In the genomic region with DNA sequence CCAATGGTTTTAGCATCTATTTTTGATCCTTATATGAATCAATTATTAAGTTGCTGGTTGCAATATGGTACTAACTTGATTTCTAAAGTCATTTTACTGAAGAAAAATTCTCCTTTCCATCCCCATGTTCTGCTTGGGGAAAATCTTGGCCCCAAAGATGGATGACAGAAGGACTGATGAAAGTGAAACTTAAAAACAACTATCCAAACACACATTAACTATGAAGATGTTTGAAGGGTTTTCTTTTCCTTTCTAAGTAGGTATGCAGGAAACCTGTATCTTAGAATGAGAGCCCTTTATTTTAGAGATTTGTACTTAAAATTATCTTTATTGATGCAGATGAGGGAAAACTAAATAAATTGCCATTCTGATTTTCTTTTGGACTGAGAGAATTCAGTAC, we compare ENCODE assay signal across 29 cellular contexts. TPM values are rescaled to one million over a fixed set of nuclear protein-coding genes. Genes with fewer than 3 reads are reported as not detected.
A peak's percentile ranks its signal among the peaks of the same experiment; 100 is the strongest.
DNase-seq lines count a peak whose midpoint lies in the region; ATAC-seq, FAIRE-seq and TF ChIP-seq lines count a peak whose summit lies in the region.
"Had no signal": no experiment of that assay in that cellular context is flagged by ENCODE, and none has a peak within 500 bp of the region (broad histone marks: within the 10 kb centered on the region; RNA-seq: fewer than 3 reads in every experiment).

No MANE protein-coding gene starts in this region.

- H3K27me3 ChIP-seq in bronchial epithelial cell (ENCODE audit: control insufficient read depth, insufficient read depth, low read length): no peaks in the 10 kb centered on the region
- H3K27me3 ChIP-seq: hepatocyte had no signal

- FAIRE-seq in bronchial epithelial cell (lab: Jason Lieb, UNC): no peak
- FAIRE-seq: urothelium cell line had no signal

- TF ChIP-seq CTCF in bronchial epithelial cell (IDR thresholded peaks at IDR 0.05; ENCODE audit: insufficient read depth, low read length, severe bottlenecking): no peak

- no peak overlapping the region for H3K4me3 ChIP-seq in bronchial epithelial cell (ENCODE audit: low read depth, low read length)
- H3K4me3 ChIP-seq: hepatocyte, mucosa of descending colon had no signal

- peak; percentile 63 for ATAC-seq in GM18511 (IDR thresholded peaks at IDR 0.05; ENCODE audit: unreplicated experiment)
- peak; percentile 62 for ATAC-seq in GM21529 (IDR thresholded peaks at IDR 0.05; ENCODE audit: unreplicated experiment)
- ATAC-seq in HG03571 (IDR thresholded peaks at IDR 0.05; ENCODE audit: unreplicated experiment): peak; percentile 68
- ATAC-seq: activated CD8-positive, alpha-beta memory T cell treated with anti-CD3 and anti-CD28 coated beads, Interleukin-2, amount 10 ng/mL, durations not matched to agents 7 days and 5 days; mucosa of descending colon; sciatic nerve had no signal

- no peaks in the 10 kb centered on the region for H3K36me3 ChIP-seq in bronchial epithelial cell (ENCODE audit: control insufficient read depth, insufficient read depth, low read length)

- DNase-seq in bronchial epithelial cell (ENCODE audit: low read depth): peak; percentile 18
- no peak for DNase-seq in hypothalamus (lab: John Stamatoyannopoulos, UW)
- DNase-seq in stimulated activated naive CD4-positive, alpha-beta T cell treated with Interleukin-2 at 50 U/mL for 16 hours (lab: John Stamatoyannopoulos, UW): no peak
- no peak for DNase-seq in middle frontal gyrus (ENCODE audit: extremely low spot score, low spot score)
- DNase-seq: activated CD8-positive, alpha-beta memory T cell treated with anti-CD3 and anti-CD28 coated beads, Interleukin-2, amount 10 ng/mL, durations not matched to agents 7 days and 5 days; CD4-positive, alpha-beta T cell; DMS 273 treated with DMSO at 0.1 percent for 48 hours; effector CD4-positive, alpha-beta T cell; erythroblast; GDM1; H7; mucosa of descending colon; NCI-H1105; NCI-H2029; NCI-H2227 treated with DMSO at 0.1 percent for 48 hours; NCI-H748 treated with DMSO at 0.1 percent for 48 hours; nephron progenitor cell; posterior cingulate gyrus; Right ventricle myocardium superior; substantia nigra had no signal

RNA-seq across cellular contexts. Expression of a gene that starts 5.9 kb away (rescaled TPM):
- total RNA-seq in bronchial epithelial cell: not detected in 2 replicates
- total RNA-seq: activated CD8-positive, alpha-beta memory T cell treated with anti-CD3 and anti-CD28 coated beads, Interleukin-2, amount 10 ng/mL, durations not matched to agents 7 days and 5 days; activated naive CD4-positive, alpha-beta T cell treated with anti-CD3 and anti-CD28 coated beads, Interleukin-2, amount 50 U/mL, for 72 hours; CD4-positive, alpha-beta T cell; H7; hepatocyte; LHCN-M2; liver; mucosa of descending colon; Right ventricle myocardium superior; sciatic nerve had no signal

RNA-seq across cellular contexts. Expression of a gene that starts 54.1 kb away (rescaled TPM):
- 73.5 and 82.1 TPM in 2 replicates for total RNA-seq in bronchial epithelial cell
